ENCODE assay signal across 23 cellular contexts in the genomic region with DNA sequence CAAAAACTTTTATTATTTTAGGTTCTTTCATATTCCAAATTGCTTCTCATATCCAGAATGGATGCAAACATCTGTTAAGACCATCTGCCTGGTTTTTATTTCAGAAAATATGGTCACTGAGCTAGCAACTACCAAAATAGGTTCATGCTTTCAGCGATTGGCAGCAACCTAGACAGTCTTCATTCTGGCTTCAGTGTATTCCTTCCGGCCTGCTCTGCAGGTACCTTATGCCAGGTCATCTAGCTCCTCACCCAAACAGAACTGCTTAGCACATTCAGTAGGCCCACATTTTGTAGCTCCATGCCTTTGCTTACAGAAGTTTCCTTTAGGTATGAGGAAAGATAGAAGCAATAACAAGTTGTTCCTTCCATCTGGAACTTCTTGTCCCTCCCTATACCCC.
"Had no signal": no experiment of that assay in that cellular context is flagged by ENCODE, and none has a peak within 500 bp of the region (broad histone marks: within the 10 kb centered on the region; RNA-seq: fewer than 3 reads in every experiment).

No MANE protein-coding gene starts in this region.

- DNase-seq: activated CD4-positive, alpha-beta T cell treated with anti-CD3 and anti-CD28 coated beads for 48 hours; activated CD4-positive, CD25-positive, alpha-beta regulatory T cell; activated CD8-positive, alpha-beta T cell treated with anti-CD3 and anti-CD28 coated beads for 36 hours; activated effector memory CD4-positive, alpha-beta T cell treated with Interleukin-2 at 50 U/mL for 16 hours; activated naive CD4-positive, alpha-beta T cell treated with anti-CD3 and anti-CD28 coated beads, Interleukin-2, amount 50 U/mL, for 16 hours; activated T-cell treated with anti-CD3 and anti-CD28 coated beads, Interleukin-2, amount 50 U/mL, for 1 hour; hippocampal formation; left lung; mammary epithelial cell; naive B cell; ovary; psoas muscle; right cardiac atrium; stimulated activated naive CD8-positive, alpha-beta T cell treated with anti-CD3 and anti-CD28 coated beads, Interleukin-15, amount 100 ng/mL, for 72 hours; T-helper 1 cell; T-helper 9 cell; transverse colon; uterus had no signal

- H2AFZ ChIP-seq: neural progenitor cell had no signal

- H3K4me3 ChIP-seq: ascending aorta, breast epithelium, left lung, neural progenitor cell, ovary, psoas muscle, skin epidermis, suprapubic skin, transverse colon, uterus had no signal

- H3K27ac ChIP-seq: ascending aorta, breast epithelium, left lung, neural progenitor cell, ovary, psoas muscle, skin epidermis, suprapubic skin, transverse colon, uterus had no signal

- H3K27me3 ChIP-seq: ascending aorta, breast epithelium, left lung, neural progenitor cell, ovary, suprapubic skin, transverse colon, uterus had no signal

- H3K4me2 ChIP-seq: neural progenitor cell had no signal

- H3K9me3 ChIP-seq: ascending aorta, breast epithelium, left lung, ovary, psoas muscle, suprapubic skin, transverse colon, uterus had no signal

- H3K4me1 ChIP-seq: psoas muscle, uterus had no signal

- H3K36me3 ChIP-seq: ascending aorta, breast epithelium, left lung, neural progenitor cell, ovary, suprapubic skin, transverse colon, uterus had no signal

- H3K9ac ChIP-seq: neural progenitor cell had no signal

- ATAC-seq: activated CD8-positive, alpha-beta T cell treated with anti-CD3 and anti-CD28 coated beads for 36 hours; left lung; psoas muscle; right cardiac atrium; stimulated activated naive CD8-positive, alpha-beta T cell treated with anti-CD3 and anti-CD28 coated beads, Interleukin-15, amount 100 ng/mL, for 72 hours had no signal
